ENCODE assay signal across 7 cellular contexts in genomic region chr9:93801581-93802284, GRCh38.
"Had no signal": no experiment of that assay in that cellular context is flagged by ENCODE, and none has a peak within 500 bp of the region (broad histone marks: within the 10 kb centered on the region; RNA-seq: fewer than 3 reads in every experiment).

No MANE protein-coding gene starts in this region.

- H3K4me3 Mint-ChIP-seq: HFFc6, IgD-negative memory B cell had no signal

- DNase-seq: GM23248, HFFc6 had no signal

- H3K36me3 ChIP-seq: HAP-1 had no signal

- H3K9me3 ChIP-seq: HAP-1 had no signal

- H3K27ac ChIP-seq: GM23248, HL-60 had no signal

- ATAC-seq: HCT116, HepG2 had no signal

- H3K27ac Mint-ChIP-seq: HFFc6, IgD-negative memory B cell had no signal

- H3K4me3 ChIP-seq: GM23248, HAP-1 had no signal

- H3K4me1 ChIP-seq: HAP-1 had no signal
